In genomic region chr17:78798695-78799559, GRCh38 we compare ENCODE assay signal across 8 cellular contexts. TPM values are rescaled to one million over a fixed set of nuclear protein-coding genes. Genes with fewer than 3 reads are reported as not detected.
DNase-seq lines count a peak whose midpoint lies in the region; ATAC-seq and TF ChIP-seq lines count a peak whose summit lies in the region.

No MANE protein-coding gene starts in this region.

- peaks cover 34% of the 10 kb centered on the region for H3K4me1 ChIP-seq in CD8-positive, alpha-beta memory T cell (ENCODE audit: insufficient read depth, low read length)
- no peaks in the 10 kb centered on the region for H3K4me1 ChIP-seq in HEK293 (ENCODE audit: control insufficient read depth, insufficient read depth, low read length)
- H3K4me1 ChIP-seq in tibial nerve = no peaks in the 10 kb centered on the region

- H3K27ac Mint-ChIP-seq in CD8-positive, alpha-beta memory T cell = peak overlapping the region; percentile 30 to 98 (median 88)
- H3K27ac Mint-ChIP-seq in activated naive CD4-positive, alpha-beta T cell treated with anti-CD3 and anti-CD28 coated beads, Interleukin-2, amount 50 U/mL, for 72 hours = peak overlapping the region; percentile 73 to 92
- peak overlapping the region; percentile 64 to 100 (median 88) for H3K27ac Mint-ChIP-seq in immature natural killer cell

- TF ChIP-seq CTCF in HEK293 (tag by site-specific recombination; IDR thresholded peaks at IDR 0.05) = no peak
- TF ChIP-seq CTCF in tibial nerve (IDR thresholded peaks at IDR 0.05) = peak; percentile 25 to 50 (median 33)

- no peak for TF ChIP-seq POLR2A in tibial nerve (IDR thresholded peaks at IDR 0.05)

- peak; percentile 42 to 57 for ATAC-seq in activated naive CD4-positive, alpha-beta T cell treated with anti-CD3 and anti-CD28 coated beads, Interleukin-2, amount 50 U/mL, for 72 hours

- CTCF ChIA-PET in CD8-positive, alpha-beta memory T cell (lab: Charles Lee) = interaction anchor here (0.5 to 2.1 kb wide), 14 partner anchors 9 to 354 kb away, joined by 3 to 8 read pairs (median 4); no protein-coding TSS in a partner anchor
- CTCF ChIA-PET in HEK293 (lab: Yijun Ruan, JAX) = interaction anchor here (0.6 to 1.6 kb wide), 9 partner anchors 8 to 324 kb away, joined by 3 to 6 read pairs (median 4); no protein-coding TSS in a partner anchor

- H3K36me3 Mint-ChIP-seq in CD8-positive, alpha-beta memory T cell = peaks cover 26 to 93% (median 40%) of the 10 kb centered on the region in 3 donors
- H3K36me3 Mint-ChIP-seq in activated naive CD4-positive, alpha-beta T cell treated with anti-CD3 and anti-CD28 coated beads, Interleukin-2, amount 50 U/mL, for 72 hours = peaks cover 9 to 36% of the 10 kb centered on the region in 2 donors
- H3K36me3 Mint-ChIP-seq in immature natural killer cell = peaks cover 17 to 52% (median 31%) of the 10 kb centered on the region in 3 donors

- POLR2A ChIA-PET in CD8-positive, alpha-beta memory T cell (lab: Charles Lee) = interaction anchor here (0.5 to 1.4 kb wide), 2 partner anchors 14 to 73 kb away, joined by 6 to 8 read pairs; no protein-coding TSS in a partner anchor
- POLR2A ChIA-PET in HEK293 (lab: Yijun Ruan, JAX) = no interaction called here

- peak overlapping the region in 5 of 7 donors; percentile 17 to 67 (median 45) for H3K4me3 Mint-ChIP-seq in CD8-positive, alpha-beta memory T cell
- H3K4me3 Mint-ChIP-seq in immature natural killer cell = peak overlapping the region; percentile 63 to 94 (median 74)

- H3K27ac ChIP-seq in CD8-positive, alpha-beta memory T cell (ENCODE audit: low read depth, low read length) = no peak overlapping the region
- H3K27ac ChIP-seq in HEK293 (ENCODE audit: extremely low read depth, low read depth, low read length) (no peak overlapping the region), tibial nerve (peak overlapping the region in 2 of 4 donors; percentile 30 to 46)

- H3K36me3 ChIP-seq in CD8-positive, alpha-beta memory T cell (ENCODE audit: insufficient read depth, low read length) = peaks cover 60% of the 10 kb centered on the region
- peaks cover 41 to 92% of the 10 kb centered on the region in 2 experiments for H3K36me3 ChIP-seq in HEK293 (ENCODE audit: control insufficient read depth in 2 of 2, insufficient read depth in 1 of 2, low read length in 2 of 2)
- H3K36me3 ChIP-seq in tibial nerve = peaks cover 7 to 95% (median 20%) of the 10 kb centered on the region in 3 donors

- no peaks in the 10 kb centered on the region for H3K27me3 ChIP-seq in CD8-positive, alpha-beta memory T cell (ENCODE audit: insufficient read depth, low read length, poor library complexity, severe bottlenecking)
- H3K27me3 ChIP-seq in tibial nerve = no peaks in the 10 kb centered on the region

- H3K9me3 Mint-ChIP-seq in CD8-positive, alpha-beta memory T cell = no peaks in the 10 kb centered on the region
- H3K9me3 Mint-ChIP-seq in activated naive CD4-positive, alpha-beta T cell treated with anti-CD3 and anti-CD28 coated beads, Interleukin-2, amount 50 U/mL, for 72 hours = no peaks in the 10 kb centered on the region
- no peaks in the 10 kb centered on the region for H3K9me3 Mint-ChIP-seq in immature natural killer cell

- WGBS in tibial nerve, 2 donors = 77 to 80% methylated on average over 33 of the region's 33 CpGs

- H3K9me3 ChIP-seq in CD8-positive, alpha-beta memory T cell (ENCODE audit: low read length) = no peaks in the 10 kb centered on the region
- H3K9me3 ChIP-seq in HEK293 (ENCODE audit: control insufficient read depth, insufficient read depth, low read depth, low read length) = no peaks in the 10 kb centered on the region
- no peaks in the 10 kb centered on the region for H3K9me3 ChIP-seq in tibial nerve

- DNase-seq in CD8-positive, alpha-beta memory T cell = peak in 1 of 5 donors; percentile 41
- no peak for DNase-seq in activated naive CD4-positive, alpha-beta T cell treated with anti-CD3 and anti-CD28 coated beads, Interleukin-2, amount 50 U/mL, for 72 hours (ENCODE audit: low spot score in 2 of 2)
- DNase-seq in immature natural killer cell (peak; percentile 47 to 64 (median 56)), tibial nerve (ENCODE audit: low spot score in 2 of 2) (no peak), middle frontal gyrus (ENCODE audit: extremely low spot score, low spot score) (no peak), LoVo (ENCODE audit: low spot score) (no peak), SW480 (ENCODE audit: low spot score) (no peak)

- peaks cover 57 to 60% (median 60%) of the 10 kb centered on the region in 3 donors for H3K4me1 Mint-ChIP-seq in CD8-positive, alpha-beta memory T cell
- H3K4me1 Mint-ChIP-seq in immature natural killer cell = peaks cover 58% of the 10 kb centered on the region in 2 donors

- no peaks in the 10 kb centered on the region for H3K27me3 Mint-ChIP-seq in CD8-positive, alpha-beta memory T cell
- peaks cover 13 to 20% (median 18%) of the 10 kb centered on the region in 3 donors for H3K27me3 Mint-ChIP-seq in immature natural killer cell (ENCODE audit: low read depth in 3 of 3)

- no peak overlapping the region for H3K4me3 ChIP-seq in CD8-positive, alpha-beta memory T cell (ENCODE audit: low read length)
- H3K4me3 ChIP-seq in HEK293 (ENCODE audit: low read depth, low read length) (no peak overlapping the region), tibial nerve (no peak overlapping the region)

- no peak for TF ChIP-seq EP300 in tibial nerve (IDR thresholded peaks at IDR 0.05)

TF ChIP-seq in HEK293, 187 proteins besides CTCF, POLR2A, EP300 and RAD21:
- TF ChIP-seq ZNF600 (tag by site-specific recombination; IDR thresholded peaks at IDR 0.05) = 0 out of 2 replicates have a peak, but pooled peaks have one; percentile 13
- TF ChIP-seq ELK4 (IDR thresholded peaks at IDR 0.05; ENCODE audit: borderline replicate concordance, low read depth, low read length) = no peak
- TF ChIP-seq ZNF513 (tag by site-specific recombination; IDR thresholded peaks at IDR 0.05) = no peak
- peak; percentile 62 for TF ChIP-seq GLIS2 (tag by site-specific recombination; IDR thresholded peaks at IDR 0.05)

RNA-seq across cellular contexts. Expression of gene CYTH1, which starts 16.9 kb away (rescaled TPM):
- total RNA-seq in CD8-positive, alpha-beta memory T cell = 100 to 1,000 TPM; 115 to 129 TPM
- 279 TPM for polyA plus RNA-seq in CD8-positive, alpha-beta memory T cell
- 100 to 1,000 TPM in 1 of 2 donors, 10 to 100 TPM in 1; 82.6 to 148 TPM for total RNA-seq in activated naive CD4-positive, alpha-beta T cell treated with anti-CD3 and anti-CD28 coated beads, Interleukin-2, amount 50 U/mL, for 72 hours
- 100 to 1,000 TPM; 176 to 336 (median 233) TPM for polyA plus RNA-seq in immature natural killer cell
- total RNA-seq in tibial nerve = 10 to 100 TPM; 53.1 to 81.0 (median 63.8) TPM

RNA-seq across cellular contexts. Expression of gene USP36, which starts 41.7 kb away (rescaled TPM):
- 100 to 1,000 TPM; 118 to 122 TPM for total RNA-seq in CD8-positive, alpha-beta memory T cell
- 43.2 TPM for polyA plus RNA-seq in CD8-positive, alpha-beta memory T cell
- 10 to 100 TPM; 82.2 to 88.1 TPM for total RNA-seq in activated naive CD4-positive, alpha-beta T cell treated with anti-CD3 and anti-CD28 coated beads, Interleukin-2, amount 50 U/mL, for 72 hours
- 10 to 100 TPM in 2 of 3 donors, 1 to 10 TPM in 1; 9.6 to 31.7 (median 22.7) TPM for polyA plus RNA-seq in immature natural killer cell
- 10 to 100 TPM; 50.9 to 64.9 (median 59.9) TPM for total RNA-seq in tibial nerve

Comparison
In these comparisons a context has a peak if more than half of its experiments do, and no peak if none do; other contexts are left out.
1. DNase-seq: peak in immature natural killer cell (3 of 3); none in activated naive CD4-positive, alpha-beta T cell treated with anti-CD3 and anti-CD28 coated beads, Interleukin-2, amount 50 U/mL, for 72 hours (0 of 2), tibial nerve (0 of 2), middle frontal gyrus (single experiment), LoVo (single experiment) and SW480 (single experiment).
2. Peak in every context shown above with its lines, with median percentiles within 50 percentile points of each other: H3K27ac Mint-ChIP-seq.